ENCODE assay signal across 17 cellular contexts in genomic region chr14:72645706-72646105, GRCh38.
DNase-seq lines count a peak whose midpoint lies in the region; ATAC-seq, FAIRE-seq and TF ChIP-seq lines count a peak whose summit lies in the region.
"Had no signal": no experiment of that assay in that cellular context is flagged by ENCODE, and none has a peak within 500 bp of the region (broad histone marks: within the 10 kb centered on the region; RNA-seq: fewer than 3 reads in every experiment).

No MANE protein-coding gene starts in this region.

- peak overlapping the region; percentile 24 for H2AK5ac ChIP-seq in mesenchymal stem cell (ENCODE audit: low read length, severe bottlenecking)

- no peak overlapping the region for H3K4me2 ChIP-seq in astrocyte (ENCODE audit: low read length)
- no peak overlapping the region for H3K4me2 ChIP-seq in mesenchymal stem cell (ENCODE audit: low read length, poor library complexity, severe bottlenecking)

- H3K27ac Mint-ChIP-seq in activated naive CD8-positive, alpha-beta T cell: peak overlapping the region; percentile 5
- no peak overlapping the region for H3K27ac Mint-ChIP-seq in activated naive CD8-positive, alpha-beta T cell treated with anti-CD3 and anti-CD28 coated beads, Interleukin-2, amount 50 U/mL, for 24 hours
- H3K27ac Mint-ChIP-seq in astrocyte (ENCODE audit: unreplicated experiment): no peak overlapping the region
- H3K27ac Mint-ChIP-seq: B cell; CD4-positive, alpha-beta T cell had no signal

- no peak overlapping the region for H3K4ac ChIP-seq in mesenchymal stem cell (ENCODE audit: low read depth in 1 of 2, low read length in 2 of 2)

- H4K20me1 ChIP-seq in astrocyte (ENCODE audit: insufficient read depth, low read length): no peaks in the 10 kb centered on the region

- H3K9ac ChIP-seq in astrocyte (ENCODE audit: low read length): no peak overlapping the region
- no peak overlapping the region for H3K9ac ChIP-seq in mesenchymal stem cell (ENCODE audit: low read length)

- DNase-seq in activated naive CD8-positive, alpha-beta T cell treated with anti-CD3 and anti-CD28 coated beads, Interleukin-2, amount 50 U/mL, for 24 hours: no peak
- DNase-seq in astrocyte (ENCODE audit: low read depth): no peak
- no peak for DNase-seq in mesenchymal stem cell
- DNase-seq in HPDE6-E6E7 (ENCODE audit: extremely low spot score): no peak
- no peak for DNase-seq in NCI-H1092 treated with DMSO at 0.1 percent for 48 hours (lab: John Stamatoyannopoulos, UW)
- DNase-seq: 8988T; C1 segment of cervical spinal cord; CD4-positive, alpha-beta T cell; DMS79 had no signal

- H3K4me1 ChIP-seq in astrocyte (ENCODE audit: insufficient read depth, low read length) (peaks cover 42% of the 10 kb centered on the region), mesenchymal stem cell (ENCODE audit: control insufficient read depth, insufficient read depth, low read depth, low read length) (peaks cover 19% of the 10 kb centered on the region)
- H3K4me1 ChIP-seq: HAP-1 had no signal

- peaks cover 3% of the 10 kb centered on the region for H3K79me1 ChIP-seq in mesenchymal stem cell (replicated peaks; ENCODE audit: low read length, poor library complexity, severe bottlenecking)

- no peak overlapping the region for H2BK12ac ChIP-seq in mesenchymal stem cell (ENCODE audit: low read length in 2 of 2)

- WGBS in mesenchymal stem cell: 97% methylated on average over 5 of the region's 5 CpGs

- H3K27ac ChIP-seq in astrocyte (ENCODE audit: low read depth, low read length) (no peak overlapping the region), mesenchymal stem cell (ENCODE audit: low read length, poor library complexity, severe bottlenecking) (no peak overlapping the region)

- H3K4me3 ChIP-seq in astrocyte (ENCODE audit: insufficient read depth, low read depth, low read length): no peak overlapping the region
- no peak overlapping the region for H3K4me3 ChIP-seq in mesenchymal stem cell (ENCODE audit: insufficient read depth in 1 of 2, low read depth in 1 of 2, low read length in 2 of 2)
- H3K4me3 ChIP-seq: HAP-1 had no signal

- H3K36me3 ChIP-seq in astrocyte (ENCODE audit: insufficient read depth, low read length) (no peaks in the 10 kb centered on the region), mesenchymal stem cell (ENCODE audit: control insufficient read depth in 1 of 2, insufficient read depth in 2 of 2, low read depth in 1 of 2, low read length in 2 of 2) (no peaks in the 10 kb centered on the region)
- H3K36me3 ChIP-seq: HAP-1 had no signal

- peaks cover 5% of the 10 kb centered on the region for H3K9me3 ChIP-seq in astrocyte (ENCODE audit: insufficient read depth, low read depth, low read length)
- peaks cover 8% of the 10 kb centered on the region for H3K9me3 ChIP-seq in mesenchymal stem cell (ENCODE audit: control insufficient read depth, low read length)
- H3K9me3 ChIP-seq: HAP-1 had no signal

- peak overlapping the region; percentile 2 for H2BK15ac ChIP-seq in mesenchymal stem cell (ENCODE audit: low read depth, poor library complexity, severe bottlenecking)

- no peak overlapping the region for H3K23ac ChIP-seq in mesenchymal stem cell (ENCODE audit: low read length in 2 of 2)

- no peak for FAIRE-seq in astrocyte (lab: Jason Lieb, UNC)
- FAIRE-seq: G401.6, GM12891, H1, HepG2 had no signal

- no peak overlapping the region for H3K4me3 Mint-ChIP-seq in activated naive CD8-positive, alpha-beta T cell
- H3K4me3 Mint-ChIP-seq in activated naive CD8-positive, alpha-beta T cell treated with anti-CD3 and anti-CD28 coated beads, Interleukin-2, amount 50 U/mL, for 24 hours: no peak overlapping the region
- H3K4me3 Mint-ChIP-seq in astrocyte (ENCODE audit: unreplicated experiment): peak overlapping the region; percentile 21
- H3K4me3 Mint-ChIP-seq: B cell; CD4-positive, alpha-beta T cell had no signal

- ATAC-seq in activated naive CD8-positive, alpha-beta T cell treated with anti-CD3 and anti-CD28 coated beads, Interleukin-2, amount 50 U/mL, for 24 hours: no peak
- no peak for ATAC-seq in GM19463 (IDR thresholded peaks at IDR 0.05; ENCODE audit: unreplicated experiment)
- ATAC-seq: HepG2 had no signal

- H3K36me3 Mint-ChIP-seq in activated naive CD8-positive, alpha-beta T cell: no peaks in the 10 kb centered on the region
- peaks cover 3% of the 10 kb centered on the region for H3K36me3 Mint-ChIP-seq in activated naive CD8-positive, alpha-beta T cell treated with anti-CD3 and anti-CD28 coated beads, Interleukin-2, amount 50 U/mL, for 24 hours (ENCODE audit: low read depth)
- H3K36me3 Mint-ChIP-seq in astrocyte (ENCODE audit: low read depth, unreplicated experiment): peaks cover 8% of the 10 kb centered on the region

- no peak overlapping the region for H3K14ac ChIP-seq in mesenchymal stem cell (ENCODE audit: low read length in 2 of 2)

- H3K27me3 ChIP-seq in astrocyte (ENCODE audit: insufficient read depth, low read length): no peaks in the 10 kb centered on the region
- H3K27me3 ChIP-seq in mesenchymal stem cell (ENCODE audit: control insufficient read depth in 1 of 2, insufficient read depth in 1 of 2, low read length in 2 of 2): no peaks in the 10 kb centered on the region

- H3K18ac ChIP-seq in mesenchymal stem cell (ENCODE audit: low read depth in 1 of 2, low read length in 2 of 2): no peak overlapping the region

- H2BK5ac ChIP-seq in mesenchymal stem cell (ENCODE audit: low read depth, low read length, poor library complexity, severe bottlenecking): no peak overlapping the region

- no peaks in the 10 kb centered on the region for H3K79me2 ChIP-seq in astrocyte (ENCODE audit: insufficient read depth, low read length)

- no peak overlapping the region for H4K91ac ChIP-seq in mesenchymal stem cell (ENCODE audit: low read length)

- no peak overlapping the region for H2BK120ac ChIP-seq in mesenchymal stem cell (ENCODE audit: low read depth, low read length)

- no peak overlapping the region for H4K8ac ChIP-seq in mesenchymal stem cell (ENCODE audit: low read length)

- no peak for TF ChIP-seq CTCF in astrocyte (IDR thresholded peaks at IDR 0.05; ENCODE audit: insufficient read depth, low read depth, low read length)

- peaks cover 2% of the 10 kb centered on the region for H3K27me3 Mint-ChIP-seq in activated naive CD8-positive, alpha-beta T cell
- no peaks in the 10 kb centered on the region for H3K27me3 Mint-ChIP-seq in activated naive CD8-positive, alpha-beta T cell treated with anti-CD3 and anti-CD28 coated beads, Interleukin-2, amount 50 U/mL, for 24 hours
- H3K27me3 Mint-ChIP-seq in astrocyte (ENCODE audit: low read depth, unreplicated experiment): no peaks in the 10 kb centered on the region
- H3K27me3 Mint-ChIP-seq: CD4-positive, alpha-beta T cell had no signal

- H2AFZ ChIP-seq in astrocyte (ENCODE audit: low read depth, low read length) (no peak overlapping the region), mesenchymal stem cell (ENCODE audit: low read depth, low read length) (no peak overlapping the region)

- H3K9me3 Mint-ChIP-seq in activated naive CD8-positive, alpha-beta T cell (ENCODE audit: low read depth): no peaks in the 10 kb centered on the region
- H3K9me3 Mint-ChIP-seq in activated naive CD8-positive, alpha-beta T cell treated with anti-CD3 and anti-CD28 coated beads, Interleukin-2, amount 50 U/mL, for 24 hours: no peaks in the 10 kb centered on the region
- H3K9me3 Mint-ChIP-seq in astrocyte (ENCODE audit: unreplicated experiment): peaks cover 16% of the 10 kb centered on the region
- H3K9me3 Mint-ChIP-seq: CD4-positive, alpha-beta T cell had no signal

- no peaks in the 10 kb centered on the region for H3K4me1 Mint-ChIP-seq in activated naive CD8-positive, alpha-beta T cell (ENCODE audit: low read depth)
- H3K4me1 Mint-ChIP-seq in activated naive CD8-positive, alpha-beta T cell treated with anti-CD3 and anti-CD28 coated beads, Interleukin-2, amount 50 U/mL, for 24 hours: no peaks in the 10 kb centered on the region
- H3K4me1 Mint-ChIP-seq in astrocyte (ENCODE audit: low read depth, unreplicated experiment): peaks cover 25% of the 10 kb centered on the region
